Comparison of ENCODE assay signal across 8 cellular contexts in the genomic region with DNA sequence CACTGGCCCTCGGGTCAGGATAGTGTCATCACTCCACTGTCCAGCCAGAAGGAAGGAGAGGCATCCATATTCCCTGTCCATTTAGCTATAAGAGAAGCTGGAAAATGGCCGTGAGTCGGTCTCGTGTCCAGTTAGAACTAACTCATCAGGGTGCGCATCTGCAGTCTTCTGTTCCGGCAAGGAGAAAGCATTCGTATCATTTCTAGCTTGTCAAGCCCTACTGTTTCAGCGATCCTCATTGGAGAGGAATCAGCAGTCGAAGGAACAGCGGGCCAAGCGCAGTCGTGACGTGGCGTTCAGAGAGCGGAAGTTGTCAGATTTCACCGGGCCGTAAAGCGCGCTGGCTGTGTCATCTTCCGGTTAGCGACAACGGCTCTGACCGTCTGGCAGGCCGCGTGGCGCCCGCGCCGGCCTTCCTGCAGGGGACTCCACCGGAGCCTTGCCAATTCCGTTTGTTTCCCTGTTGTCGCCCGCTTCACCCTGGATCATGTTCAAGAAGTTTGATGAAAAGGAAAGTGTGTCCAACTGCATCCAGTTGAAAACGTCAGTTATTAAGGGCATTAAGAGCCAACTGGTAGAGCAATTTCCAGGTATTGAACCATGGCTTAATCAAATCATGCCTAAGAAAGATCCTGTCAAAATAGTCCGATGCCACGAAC. TPM values are rescaled to one million over a fixed set of nuclear protein-coding genes. Genes with fewer than 3 reads are reported as not detected.
DNase-seq lines count a peak whose midpoint lies in the region; ATAC-seq and TF ChIP-seq lines count a peak whose summit lies in the region.

No MANE protein-coding gene starts in this region.

- peak overlapping the region; percentile 74 for H3K27ac ChIP-seq in OCI-LY1 (ENCODE audit: low read depth, low read length, poor library complexity, severe bottlenecking)

- peaks cover 13% of the 10 kb centered on the region for H3K79me2 ChIP-seq in OCI-LY1 (ENCODE audit: insufficient read depth, low read length)

- H3K27me3 ChIP-seq in OCI-LY1 (ENCODE audit: insufficient read depth, low read length): no peaks in the 10 kb centered on the region

- peak overlapping the region; percentile 96 for H3K4me2 ChIP-seq in OCI-LY1 (ENCODE audit: low read length)

- no peaks in the 10 kb centered on the region for H3K9me3 ChIP-seq in OCI-LY1 (ENCODE audit: low read length)

- peaks cover 20% of the 10 kb centered on the region for H3K4me1 ChIP-seq in OCI-LY1 (ENCODE audit: insufficient read depth, low read length, severe bottlenecking)

- H2AFZ ChIP-seq in OCI-LY1 (ENCODE audit: low read length): no peak overlapping the region

- peak; percentile 90 for TF ChIP-seq POLR2A in erythroblast (IDR thresholded peaks at IDR 0.05; ENCODE audit: low read length)

- peak; percentile 65 for ATAC-seq in HG03520 (IDR thresholded peaks at IDR 0.05; ENCODE audit: unreplicated experiment)

- H3F3A ChIP-seq in OCI-LY1 (ENCODE audit: insufficient read depth, low read length): no peaks in the 10 kb centered on the region

- no peak for TF ChIP-seq CTCF in OCI-LY1 (IDR thresholded peaks at IDR 0.05; ENCODE audit: low read length)

- H3K9me2 ChIP-seq in OCI-LY1 (ENCODE audit: low read depth, low read length): no peaks in the 10 kb centered on the region

- DNase-seq in C1 segment of cervical spinal cord (lab: John Stamatoyannopoulos, UW) (peak in 12 of 14 donors; percentile 46 to 80 (median 74)), GM19240 (ENCODE audit: insufficient read length, low spot score) (peak; percentile 46), activated T-cell treated with anti-CD3 and anti-CD28 coated beads for 24 hours (ENCODE audit: low read depth) (peak; percentile 76), erythroblast (lab: John Stamatoyannopoulos, UW) (peak; percentile 94), mucosa of gallbladder (ENCODE audit: low spot score) (peak; percentile 86)
- DNase-seq in stimulated activated CD8-positive, alpha-beta memory T cell treated with anti-CD3 and anti-CD28 coated beads, Interleukin-4, amount 100 ng/mL, for 24 hours (ENCODE audit: low read depth): peak; percentile 66

- H3K36me3 ChIP-seq in OCI-LY1 (ENCODE audit: insufficient read depth, low read length): peaks cover 72% of the 10 kb centered on the region

- H3K9ac ChIP-seq in OCI-LY1 (ENCODE audit: low read length): peak overlapping the region; percentile 91

- peak overlapping the region; percentile 77 for H3K4me3 ChIP-seq in OCI-LY1 (ENCODE audit: low read depth, low read length, poor library complexity, severe bottlenecking)

- H4K20me1 ChIP-seq in OCI-LY1 (ENCODE audit: insufficient read depth, low read length): no peaks in the 10 kb centered on the region

RNA-seq across cellular contexts. Expression of a gene that starts 32.9 kb away (rescaled TPM):
- total RNA-seq in mucosa of gallbladder: 204 TPM

RNA-seq across cellular contexts. Expression of a gene that starts 57.9 kb away (rescaled TPM):
- 59.7 TPM for total RNA-seq in mucosa of gallbladder

Comparison
In these comparisons a context has a peak if more than half of its experiments do, and no peak if none do; other contexts are left out.
1. Peak in every context shown above with its lines: DNase-seq, ATAC-seq, H3K4me3 ChIP-seq and H3K27ac ChIP-seq.